ENCODE assay signal across 28 cellular contexts in the genomic region with DNA sequence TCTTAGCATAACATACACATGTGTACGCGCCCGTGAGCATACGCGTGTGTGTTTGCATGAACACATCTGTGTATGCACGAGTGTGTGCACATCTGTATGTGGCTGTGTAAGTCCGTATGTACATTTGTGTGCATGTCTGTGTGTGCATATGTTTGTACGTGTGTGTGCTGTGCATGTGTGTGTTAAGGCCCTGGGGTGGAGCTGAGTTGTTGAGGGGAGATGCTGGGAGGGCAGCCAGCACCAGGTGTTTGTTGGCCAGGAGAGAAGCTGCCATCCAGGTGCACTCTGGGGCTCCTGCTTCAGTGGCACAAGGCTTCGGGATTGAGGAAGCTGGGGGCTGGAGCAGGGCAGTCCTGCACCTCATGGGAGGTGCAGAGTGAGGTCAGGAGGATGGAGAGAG.
"Had no signal": no experiment of that assay in that cellular context is flagged by ENCODE, and none has a peak within 500 bp of the region (broad histone marks: within the 10 kb centered on the region; RNA-seq: fewer than 3 reads in every experiment).

No MANE protein-coding gene starts in this region.

- H3K36me3 ChIP-seq: SJCRH30 had no signal

- H3K9me3 ChIP-seq: SJCRH30 had no signal

- FAIRE-seq: RCC 7860 had no signal

- H3K27ac ChIP-seq: KMS-11, PC-9, RWPE1, SJCRH30, SK-N-MC had no signal

- H3K27me3 ChIP-seq: SJCRH30 had no signal

- H2AFZ ChIP-seq: PC-9 had no signal

- DNase-seq: Karpas-422, KBM-7, MM.1S, MV-4-11, NCI-H1092, NCI-H1105, NCI-H1417 treated with DMSO at 0.1 percent for 48 hours, NCI-H1436 treated with DMSO at 0.1 percent for 48 hours, NCI-H1694 treated with DMSO at 0.1 percent for 48 hours, NCI-H187 treated with DMSO at 0.1 percent for 48 hours, NCI-H2029, NCI-H2081, NCI-H2171 treated with DMSO at 0.1 percent for 48 hours, NCI-H2227 treated with DMSO at 0.1 percent for 48 hours, NCI-H345, NCI-H446, NCI-H510A treated with DMSO at 0.1 percent for 48 hours, NCI-H524 treated with DMSO at 0.1 percent for 48 hours, NCI-H526 treated with DMSO at 0.1 percent for 48 hours, NCI-H774, PC-9, Right ventricle myocardium superior, SHP77 treated with DMSO at 0.1 percent for 48 hours, SJCRH30 had no signal

- H3K4me3 ChIP-seq: PC-9, SJCRH30, SK-N-MC had no signal

- H3K4me1 ChIP-seq: SJCRH30 had no signal

- H3K9ac ChIP-seq: KMS-11 had no signal

- H3K4me2 ChIP-seq: KMS-11 had no signal
